8 cellular contexts compared by ENCODE assay signal in the genomic region with DNA sequence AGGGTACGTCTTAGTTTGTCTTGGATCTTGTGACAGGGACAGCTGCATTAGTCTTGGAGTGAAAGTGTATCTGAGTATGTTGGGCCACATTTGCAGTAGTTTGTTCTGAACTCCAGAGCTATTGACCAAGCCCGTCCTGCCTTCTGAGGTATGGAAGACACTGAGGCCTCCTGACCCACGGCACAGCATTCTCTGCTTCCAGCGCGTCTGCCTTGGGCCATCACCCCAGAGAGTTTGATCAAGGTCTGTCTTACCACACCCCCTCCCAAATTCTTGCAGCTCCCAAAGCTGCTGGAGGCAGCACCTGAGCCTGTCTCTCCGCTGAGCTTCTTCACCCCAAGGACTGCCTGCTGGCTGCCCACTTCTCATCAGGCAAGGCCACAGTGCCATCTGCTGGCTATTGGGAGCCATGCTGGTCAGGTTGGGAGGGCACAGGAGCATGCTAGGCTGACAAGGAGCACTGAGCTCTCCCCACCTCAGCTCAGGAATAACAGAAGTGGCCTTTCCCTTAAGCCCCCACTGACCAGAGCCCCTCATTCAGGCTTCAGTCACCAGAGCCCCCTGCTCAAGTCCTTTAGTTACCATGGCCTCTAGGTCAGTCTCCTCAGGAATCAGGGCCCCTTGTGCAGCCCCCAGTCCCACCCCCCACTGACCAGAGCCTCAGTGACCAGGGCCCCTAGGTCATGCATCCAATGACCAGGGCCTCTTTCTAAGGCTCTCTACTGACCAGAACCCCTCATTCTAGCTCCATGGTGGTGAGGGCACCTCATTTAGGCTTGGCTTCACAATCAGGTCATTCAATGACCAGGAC. TPM values are rescaled to one million over a fixed set of nuclear protein-coding genes. Genes with fewer than 3 reads are reported as not detected.
DNase-seq lines count a peak whose midpoint lies in the region; ATAC-seq and TF ChIP-seq lines count a peak whose summit lies in the region.

No MANE protein-coding gene starts in this region.

- CTCF ChIA-PET in HCT116 (lab: Charles Lee): interaction anchor here (0.6 to 3.5 kb wide), 49 partner anchors 10 to 1726 kb away, joined by 3 to 69 read pairs (median 4); a partner anchor contains a TSS

- no peaks in the 10 kb centered on the region for H3K79me2 ChIP-seq in HCT116 (ENCODE audit: insufficient read depth, low read length)

- POLR2A ChIA-PET in HCT116 (lab: Charles Lee): interaction anchor here (1.1 kb wide), 1 partner anchor 10 kb away, joined by 4 read pairs; no protein-coding TSS in a partner anchor

- H3K9me3 ChIP-seq in HCT116 (ENCODE audit: control insufficient read depth in 1 of 2, insufficient read depth in 1 of 2, low read depth in 1 of 2, low read length in 2 of 2) (no peaks in the 10 kb centered on the region), gastrocnemius medialis (no peaks in the 10 kb centered on the region)

- H3K36me3 ChIP-seq in HCT116 (ENCODE audit: control insufficient read depth in 1 of 2, insufficient read depth in 2 of 2, low read length in 2 of 2) (no peaks in the 10 kb centered on the region), gastrocnemius medialis (no peaks in the 10 kb centered on the region)

- no peaks in the 10 kb centered on the region for H3K9me2 ChIP-seq in HCT116 (ENCODE audit: insufficient read depth)

- no peaks in the 10 kb centered on the region for H3K27me3 ChIP-seq in HCT116 (ENCODE audit: insufficient read depth, low read length)
- no peaks in the 10 kb centered on the region for H3K27me3 ChIP-seq in gastrocnemius medialis

- H3K4me2 ChIP-seq in HCT116 (ENCODE audit: low read length): no peak overlapping the region

- H3K4me1 ChIP-seq in HCT116 (ENCODE audit: control insufficient read depth in 1 of 2, insufficient read depth in 2 of 2, low read length in 2 of 2): peaks cover 0 to 6% of the 10 kb centered on the region in 2 experiments; a peak in 1 of 4 replicates
- peaks cover 7% of the 10 kb centered on the region in 2 donors for H3K4me1 ChIP-seq in gastrocnemius medialis

- DNase-seq in GM12864 (ENCODE audit: low read depth) (peak; percentile 40), HCT116 (ENCODE audit: low read depth, low spot score) (peak; percentile 68), NAMALWA (ENCODE audit: low spot score) (peak; percentile 77), T-helper 1 cell (peak in 4 of 5 donors; percentile 33 to 68 (median 48)), anterior cingulate cortex (lab: John Stamatoyannopoulos, UW) (peak in 53 of 58 donors; percentile 4 to 88 (median 51)), hepatic stellate cell (ENCODE audit: low spot score) (peak; percentile 75), gastrocnemius medialis (peak; percentile 77 to 89)

- no peak overlapping the region for H2AFZ ChIP-seq in HCT116 (ENCODE audit: low read depth, low read length, poor library complexity, severe bottlenecking)

- H3K27ac ChIP-seq in HCT116 (ENCODE audit: low read depth, low read length) (no peak overlapping the region), gastrocnemius medialis (peak overlapping the region; percentile 83 to 89 (median 86))

- H4K20me1 ChIP-seq in HCT116 (ENCODE audit: insufficient read depth): no peaks in the 10 kb centered on the region

- peak; percentile 93 for TF ChIP-seq RAD21 in HCT116 (IDR thresholded peaks at IDR 0.05; ENCODE audit: low read depth)

- no peak overlapping the region for H3K4me3 ChIP-seq in GM12864 (ENCODE audit: low read depth, low read length)
- no peak overlapping the region for H3K4me3 ChIP-seq in HCT116 (replicated peaks in 1 of 2; ENCODE audit: low read depth in 1 of 2, low read length in 2 of 2)
- peak overlapping the region in 2 of 4 donors; percentile 1 to 32 for H3K4me3 ChIP-seq in gastrocnemius medialis

- in situ Hi-C loops in gastrocnemius medialis (cut with MboI; ENCODE audit: low sequenced_read_pairs in 4 of 4): loop anchor here in 2 of 4 donors (25.0 kb wide), 2 partner anchors 126 to 351 kb away; a partner anchor contains a TSS

- no TSS peak for BruUV-seq in HCT116 (replicated peaks; lab: Mats Ljungman, UMichigan)

- intact Hi-C loops in HCT116 (cut with micrococcal nuclease) (loop anchor here (1.0 kb wide), 1 partner anchor 371 kb away; no protein-coding TSS in a partner anchor), gastrocnemius medialis (cut with DNase I; ENCODE audit: low total_unique reads) (loop anchor here (1.0 to 5.0 kb wide), 4 partner anchors 27 to 341 kb away; a partner anchor contains a TSS)

- RAD21 ChIA-PET in HCT116 (lab: Charles Lee; ENCODE audit: low non-redundant PET in 1 of 2, low total read pairs in 2 of 2, uncharacterized antibody in 2 of 2, unreplicated experiment in 2 of 2): interaction anchor here (0.6 to 1.3 kb wide), 9 partner anchors 9 to 340 kb away, joined by 3 to 9 read pairs (median 3); no protein-coding TSS in a partner anchor

- TF ChIP-seq CTCF in GM12864 (IDR thresholded peaks at IDR 0.05; ENCODE audit: low read depth, low read length, missing control alignments): peak; percentile 96
- TF ChIP-seq CTCF in HCT116 (IDR thresholded peaks at IDR 0.05 in 2 of 3, conservative IDR thresholded peaks at IDR 0.05 in 1 of 3; ENCODE audit: borderline replicate concordance in 1 of 3, insufficient read depth in 1 of 3, low read depth in 2 of 3, low read length in 2 of 3): peak; percentile 79 to 98 (median 90)
- TF ChIP-seq CTCF in gastrocnemius medialis (IDR thresholded peaks at IDR 0.05 in 4 of 5, conservative IDR thresholded peaks at IDR 0.05 in 1 of 5): peak; percentile 86 to 92 (median 89)

- no peak overlapping the region for H3K9ac ChIP-seq in HCT116 (ENCODE audit: low read length)

- TF ChIP-seq POLR2A in HCT116 (IDR thresholded peaks at IDR 0.05; ENCODE audit: borderline replicate concordance, extremely low read depth, insufficient read depth, insufficient read length): no peak
- TF ChIP-seq POLR2A in gastrocnemius medialis (IDR thresholded peaks at IDR 0.05): no peak

- ATAC-seq in HCT116: peak; percentile 100
- peak; percentile 84 to 85 for ATAC-seq in gastrocnemius medialis
- ATAC-seq in HG03039 (IDR thresholded peaks at IDR 0.05; ENCODE audit: unreplicated experiment): no peak

TF ChIP-seq in HCT116, 20 proteins besides CTCF, POLR2A, EP300 and RAD21:
- TF ChIP-seq SP1 (IDR thresholded peaks at IDR 0.05; ENCODE audit: low read depth): no peak
- TF ChIP-seq EZH2phosphoT487 (IDR thresholded peaks at IDR 0.05; ENCODE audit: borderline replicate concordance): no peak
- TF ChIP-seq EZH2 (IDR thresholded peaks at IDR 0.05): no peak
- TF ChIP-seq EGR1 (IDR thresholded peaks at IDR 0.05; ENCODE audit: low read depth): no peak
- TF ChIP-seq YY1 (IDR thresholded peaks at IDR 0.05; ENCODE audit: extremely low read depth, insufficient replicate concordance, low read depth, low read length): no peak

RNA-seq across cellular contexts. Expression of a gene that starts 27.2 kb away (rescaled TPM):
- total RNA-seq in HCT116 (2021; ENCODE audit: unreplicated experiment): 2.8 TPM
- 4.7 and 5.7 TPM in 2 replicates for polyA plus RNA-seq in HCT116 (2012)
- total RNA-seq in gastrocnemius medialis: 10 to 100 TPM; 19.2 to 56.1 (median 42.4) TPM

RNA-seq across cellular contexts. Expression of a gene that starts 42.8 kb away (rescaled TPM):
- total RNA-seq in HCT116 (2021; ENCODE audit: unreplicated experiment) (18.6 TPM), gastrocnemius medialis (10 to 100 TPM; 12.9 to 53.6 (median 34.1) TPM)
- 22.0 and 24.2 TPM in 2 replicates for polyA plus RNA-seq in HCT116 (2012)

RNA-seq across cellular contexts. Expression of a gene that starts 55.8 kb away (rescaled TPM):
- 12.4 TPM for total RNA-seq in HCT116 (2021; ENCODE audit: unreplicated experiment)
- 10.5 and 11.8 TPM in 2 replicates for polyA plus RNA-seq in HCT116 (2012)
- 10 to 100 TPM; 18.5 to 49.2 (median 46.2) TPM for total RNA-seq in gastrocnemius medialis
